In the genomic region with DNA sequence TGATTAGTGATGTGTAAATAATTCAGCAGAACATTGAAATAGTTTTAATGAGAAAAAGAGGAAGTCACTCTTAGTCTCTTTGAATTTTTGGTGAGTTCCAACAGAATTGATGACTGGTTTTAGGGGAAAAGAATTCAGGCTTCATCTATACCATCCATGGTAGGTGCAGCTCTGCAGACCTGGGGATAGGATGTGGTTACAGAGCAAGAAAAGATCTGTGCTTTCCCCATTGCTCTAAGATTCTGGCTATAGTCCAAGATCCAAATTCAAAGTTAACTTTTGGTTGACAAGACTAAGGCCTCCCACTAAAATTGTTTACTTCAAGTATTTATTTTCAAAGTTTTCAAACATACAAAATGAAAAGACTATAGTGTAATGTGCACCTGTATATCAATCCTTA, we compare ENCODE assay signal across 25 cellular contexts. TPM values are rescaled to one million over a fixed set of nuclear protein-coding genes. Genes with fewer than 3 reads are reported as not detected.
A peak's percentile ranks its signal among the peaks of the same experiment; 100 is the strongest.
DNase-seq lines count a peak whose midpoint lies in the region; ATAC-seq, FAIRE-seq and TF ChIP-seq lines count a peak whose summit lies in the region.
"Had no signal": no experiment of that assay in that cellular context is flagged by ENCODE, and none has a peak within 500 bp of the region (broad histone marks: within the 10 kb centered on the region; RNA-seq: fewer than 3 reads in every experiment).

No MANE protein-coding gene starts in this region.

- H3K4me3 ChIP-seq in DND-41 (ENCODE audit: low read depth in 1 of 2, low read length in 2 of 2): no peak overlapping the region
- H3K4me3 ChIP-seq: GM12878, HAP-1 had no signal

- H3K79me2 ChIP-seq in DND-41 (ENCODE audit: insufficient read depth, low read length): no peaks in the 10 kb centered on the region

- no peaks in the 10 kb centered on the region for H4K20me1 ChIP-seq in DND-41 (ENCODE audit: insufficient read depth, low read length)

- H3K4me1 Mint-ChIP-seq in T-helper 17 cell: peaks cover 7% of the 10 kb centered on the region
- H3K4me1 Mint-ChIP-seq in naive thymus-derived CD8-positive, alpha-beta T cell: peaks cover 0 to 21% (median 10%) of the 10 kb centered on the region in 4 donors

- no peak for DNase-seq in DND-41
- DNase-seq in GM12891 (ENCODE audit: insufficient read length, low spot score): no peak
- no peak for DNase-seq in T-helper 17 cell
- DNase-seq in naive thymus-derived CD8-positive, alpha-beta T cell: peak in 4 of 10 donors; percentile 2 to 42 (median 24)
- no peak for DNase-seq in glomerular visceral epithelial cell (ENCODE audit: extremely low spot score)
- DNase-seq in GM03348 (ENCODE audit: low spot score): no peak
- no peak for DNase-seq in HT-29 (ENCODE audit: low spot score)
- DNase-seq: C1 segment of cervical spinal cord, Caco-2, DMS153, DMS79, GF-D8, GOT3, HFFc6 had no signal

- POLR2A ChIA-PET in naive thymus-derived CD8-positive, alpha-beta T cell (lab: Charles Lee): no interaction called here

- H2AFZ ChIP-seq in DND-41 (ENCODE audit: low read depth, low read length): no peak overlapping the region

- no peak for FAIRE-seq in GM12891 (lab: Jason Lieb, UNC)
- FAIRE-seq: GM12878, GM18507, H54 had no signal

- H3K4me3 Mint-ChIP-seq in T-helper 17 cell: no peak overlapping the region
- H3K4me3 Mint-ChIP-seq in naive thymus-derived CD8-positive, alpha-beta T cell: no peak overlapping the region
- H3K4me3 Mint-ChIP-seq: CD4-positive, alpha-beta memory T cell; HFFc6 had no signal

- peaks cover 0 to 10% (median 6%) of the 10 kb centered on the region in 9 donors for H3K9me3 Mint-ChIP-seq in naive thymus-derived CD8-positive, alpha-beta T cell

- no peaks in the 10 kb centered on the region for H3K36me3 ChIP-seq in DND-41 (ENCODE audit: insufficient read depth, low read length)
- H3K36me3 ChIP-seq: HAP-1 had no signal

- H3K27me3 ChIP-seq in DND-41 (ENCODE audit: insufficient read depth, low read length, poor library complexity): peaks cover 3% of the 10 kb centered on the region

- H3K36me3 Mint-ChIP-seq in T-helper 17 cell (ENCODE audit: low read depth): peaks cover 2% of the 10 kb centered on the region
- H3K36me3 Mint-ChIP-seq in naive thymus-derived CD8-positive, alpha-beta T cell: peaks cover 2 to 3% (median 3%) of the 10 kb centered on the region in 3 donors
- H3K36me3 Mint-ChIP-seq: CD4-positive, alpha-beta memory T cell had no signal

- peaks cover 23% of the 10 kb centered on the region for H3K27me3 Mint-ChIP-seq in T-helper 17 cell
- peaks cover 8 to 25% (median 20%) of the 10 kb centered on the region in 5 donors for H3K27me3 Mint-ChIP-seq in naive thymus-derived CD8-positive, alpha-beta T cell

- no peak for TF ChIP-seq CTCF in DND-41 (IDR thresholded peaks at IDR 0.05; ENCODE audit: borderline replicate concordance, extremely low read depth, low read length, poor library complexity, severe bottlenecking)

- H3K27ac Mint-ChIP-seq in T-helper 17 cell: no peak overlapping the region
- H3K27ac Mint-ChIP-seq in naive thymus-derived CD8-positive, alpha-beta T cell: no peak overlapping the region
- H3K27ac Mint-ChIP-seq: CD4-positive, alpha-beta memory T cell; HFFc6 had no signal

- H3K27ac ChIP-seq in DND-41 (ENCODE audit: low read length): no peak overlapping the region

- H3K4me1 ChIP-seq in DND-41 (ENCODE audit: insufficient read depth, low read length): no peaks in the 10 kb centered on the region
- H3K4me1 ChIP-seq: Caco-2, HAP-1 had no signal

- H3K9ac ChIP-seq in DND-41 (ENCODE audit: low read depth, low read length): no peak overlapping the region

- ATAC-seq in DND-41 (ENCODE audit: insufficient read depth, low read depth) (peak; percentile 37; the same call in 1 of the 3 replicates), T-helper 17 cell (peak; percentile 37), GM18519 (IDR thresholded peaks at IDR 0.05; ENCODE audit: low FRiP score, unreplicated experiment) (no peak)
- ATAC-seq in naive thymus-derived CD8-positive, alpha-beta T cell: peak; percentile 44 to 75
- ATAC-seq: GM12878 had no signal

- H3K9me3 ChIP-seq in DND-41 (ENCODE audit: insufficient read depth, low read length, severe bottlenecking) (peaks cover 3% of the 10 kb centered on the region), T-helper 17 cell (ENCODE audit: control insufficient read depth, low read length, poor library complexity, severe bottlenecking) (peaks cover under 1% of the 10 kb centered on the region)
- H3K9me3 ChIP-seq: Caco-2, HAP-1 had no signal

- no peak overlapping the region for H3K4me2 ChIP-seq in DND-41 (ENCODE audit: insufficient read depth, low read length)

- TF ChIP-seq POLR2A in GM12891 (IDR thresholded peaks at IDR 0.05; ENCODE audit: low read depth, low read length): no peak

TF ChIP-seq in GM12891, 5 proteins besides CTCF, POLR2A, EP300 and RAD21:
- no peak for TF ChIP-seq POU2F2 (IDR thresholded peaks at IDR 0.05; ENCODE audit: low read depth, low read length)
- TF ChIP-seq SPI1 (IDR thresholded peaks at IDR 0.05; ENCODE audit: low read depth, low read length): peak; percentile 21; the same call in 1 of the 2 replicates
- no peak for TF ChIP-seq TAF1 (IDR thresholded peaks at IDR 0.05; ENCODE audit: low read depth, low read length)
- TF ChIP-seq POLR2AphosphoS5 (IDR thresholded peaks at IDR 0.05; ENCODE audit: low read depth, low read length): no peak

RNA-seq across cellular contexts. Expression of a gene that starts 3.6 kb away (rescaled TPM):
- not detected for polyA plus RNA-seq in GM12891 (2012; ENCODE audit: low read depth, missing spikeins)
- total RNA-seq in T-helper 17 cell: not detected
- not detected for total RNA-seq in naive thymus-derived CD8-positive, alpha-beta T cell
- polyA plus RNA-seq in naive thymus-derived CD8-positive, alpha-beta T cell: not detected
- 140 and 150 TPM in 2 replicates for total RNA-seq in HT-29 (2014; rRNA removed; shearing (Covaris generic))
- total RNA-seq: A172; A673; CD4-positive, alpha-beta memory T cell; G401; GM12878; HFFc6 had no signal
- polyA plus RNA-seq: BJ; CD4-positive, alpha-beta memory T cell; GM12878 had no signal

RNA-seq across cellular contexts. Expression of a gene that starts 22.4 kb away (rescaled TPM):
- not detected for polyA plus RNA-seq in GM12891 (2012; ENCODE audit: low read depth, missing spikeins)
- total RNA-seq in T-helper 17 cell: not detected
- total RNA-seq in naive thymus-derived CD8-positive, alpha-beta T cell: not detected
- not detected for polyA plus RNA-seq in naive thymus-derived CD8-positive, alpha-beta T cell
- 43.6 and 56.6 TPM in 2 replicates for total RNA-seq in HT-29 (2014; rRNA removed; shearing (Covaris generic))
- total RNA-seq: A172; A673; CD4-positive, alpha-beta memory T cell; G401; GM12878; HFFc6 had no signal
- polyA plus RNA-seq: BJ; CD4-positive, alpha-beta memory T cell; GM12878 had no signal

RNA-seq across cellular contexts. Expression of a gene that starts 31.8 kb away (rescaled TPM):
- not detected for polyA plus RNA-seq in GM12891 (2012; ENCODE audit: low read depth, missing spikeins)
- total RNA-seq in T-helper 17 cell: not detected
- total RNA-seq in naive thymus-derived CD8-positive, alpha-beta T cell: not detected
- not detected for polyA plus RNA-seq in naive thymus-derived CD8-positive, alpha-beta T cell
- 3.2 and 6.7 TPM in 2 replicates for total RNA-seq in HT-29 (2014; rRNA removed; shearing (Covaris generic))
- total RNA-seq: A172; A673; CD4-positive, alpha-beta memory T cell; G401; GM12878; HFFc6 had no signal
- polyA plus RNA-seq: BJ; CD4-positive, alpha-beta memory T cell had no signal

RNA-seq across cellular contexts. Expression of a gene that starts 41.8 kb away (rescaled TPM):
- not detected for polyA plus RNA-seq in GM12891 (2012; ENCODE audit: low read depth, missing spikeins)
- total RNA-seq in T-helper 17 cell: not detected
- total RNA-seq in naive thymus-derived CD8-positive, alpha-beta T cell: not detected
- not detected for polyA plus RNA-seq in naive thymus-derived CD8-positive, alpha-beta T cell
- 5.0 and 8.9 TPM in 2 replicates for total RNA-seq in HT-29 (2014; rRNA removed; shearing (Covaris generic))
- total RNA-seq: A172; A673; CD4-positive, alpha-beta memory T cell; G401; GM12878; HFFc6 had no signal
- polyA plus RNA-seq: BJ; CD4-positive, alpha-beta memory T cell; GM12878 had no signal

RNA-seq across cellular contexts. Expression of a gene that starts 52.8 kb away (rescaled TPM):
- polyA plus RNA-seq in GM12891 (2012; ENCODE audit: low read depth, missing spikeins): not detected
- total RNA-seq in T-helper 17 cell: not detected
- not detected for total RNA-seq in naive thymus-derived CD8-positive, alpha-beta T cell
- not detected for polyA plus RNA-seq in naive thymus-derived CD8-positive, alpha-beta T cell
- 18.3 and 24.2 TPM in 2 replicates for total RNA-seq in HT-29 (2014; rRNA removed; shearing (Covaris generic))
- total RNA-seq: A172; A673; CD4-positive, alpha-beta memory T cell; Daoy; G401; GM12878; HFFc6 had no signal
- polyA plus RNA-seq: BJ; CD4-positive, alpha-beta memory T cell; GM12878 had no signal

Comparison
In these comparisons a context has a peak if more than half of its experiments do, and no peak if none do; other contexts are left out.
1. RNA of a gene that starts 3.6 kb away (total RNA-seq): 140 to 150 TPM in HT-29; not detected in T-helper 17 cell and not detected in naive thymus-derived CD8-positive, alpha-beta T cell; every median in the first group is over 100 times any median in the second.
2. RNA of a gene that starts 22.4 kb away (total RNA-seq): 43.6 to 56.6 TPM in HT-29; not detected in T-helper 17 cell and not detected in naive thymus-derived CD8-positive, alpha-beta T cell; every median in the first group is over 10 times any median in the second.